ENCODE assay signal across 1 cellular context in genomic region chr9:6901179-6901578, GRCh38.
TF ChIP-seq lines count a peak whose summit lies in the region.

No MANE protein-coding gene starts in this region.

TF ChIP-seq in HepG2, 621 proteins besides CTCF, POLR2A, EP300 and RAD21 (continued from another document):
- TF ChIP-seq CC2D1A (CRISPR knock-in tag; IDR thresholded peaks at IDR 0.05) (0 out of 2 replicates have a peak, but pooled peaks have one; percentile 37), ZFP91 (CRISPR knock-in tag; IDR thresholded peaks at IDR 0.05; ENCODE audit: borderline replicate concordance) (0 out of 2 replicates have a peak, but pooled peaks have one; percentile 4), GATAD2A (CRISPR knock-in tag; IDR thresholded peaks at IDR 0.05) (no peak)
